In the genomic region with DNA sequence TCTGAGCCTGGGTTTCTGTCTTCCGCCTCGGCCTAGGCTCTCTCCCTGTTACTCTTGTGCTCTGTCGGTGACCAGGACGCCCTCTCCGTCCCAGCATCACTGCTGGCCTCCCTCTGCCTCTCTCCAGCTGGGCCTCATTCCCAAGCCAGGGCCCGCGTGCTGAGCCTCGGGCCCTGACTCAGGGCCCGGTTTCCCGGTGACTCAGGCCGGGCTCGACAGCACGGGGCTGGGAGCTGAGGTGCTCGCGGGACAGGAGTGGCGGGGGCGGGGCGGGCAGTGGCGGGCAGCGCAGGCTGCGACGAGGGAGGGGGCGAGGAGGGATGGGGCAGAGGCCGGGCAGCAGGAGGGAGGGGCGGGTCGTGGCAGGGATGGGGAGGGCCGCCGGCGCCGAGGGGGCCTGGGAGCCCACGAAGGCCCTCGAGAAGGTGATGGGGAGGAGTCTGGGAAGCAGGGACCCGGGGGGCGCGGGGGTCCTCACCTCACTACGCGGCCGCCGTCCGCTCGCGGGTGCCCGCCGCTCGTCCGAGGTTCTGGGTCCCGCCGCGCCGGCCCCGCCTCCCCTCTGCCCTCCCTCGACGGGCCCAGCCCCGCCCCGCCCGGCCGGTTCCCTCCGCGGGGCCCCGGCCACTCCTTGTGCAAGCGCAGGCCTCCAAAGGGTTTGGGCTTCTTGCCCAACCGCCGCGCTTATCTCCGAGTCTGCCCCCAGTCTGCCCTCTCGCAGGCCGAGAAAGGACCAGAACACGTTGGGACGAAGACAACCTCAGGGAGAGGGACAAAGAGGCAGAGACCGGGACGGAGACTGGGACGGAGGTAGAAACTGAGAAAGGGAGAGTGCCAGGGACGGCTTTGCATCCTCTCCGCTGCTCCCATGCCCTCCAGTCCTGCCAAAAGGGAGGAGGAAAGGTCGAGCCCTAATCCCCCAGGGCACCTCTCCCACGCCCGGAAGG, we compare ENCODE assay signal across 8 cellular contexts. TPM values are rescaled to one million over a fixed set of nuclear protein-coding genes. Genes with fewer than 3 reads are reported as not detected.
A peak's percentile ranks its signal among the peaks of the same experiment; 100 is the strongest.
DNase-seq lines count a peak whose midpoint lies in the region; ATAC-seq lines count a peak whose summit lies in the region.

A gene with protein sequence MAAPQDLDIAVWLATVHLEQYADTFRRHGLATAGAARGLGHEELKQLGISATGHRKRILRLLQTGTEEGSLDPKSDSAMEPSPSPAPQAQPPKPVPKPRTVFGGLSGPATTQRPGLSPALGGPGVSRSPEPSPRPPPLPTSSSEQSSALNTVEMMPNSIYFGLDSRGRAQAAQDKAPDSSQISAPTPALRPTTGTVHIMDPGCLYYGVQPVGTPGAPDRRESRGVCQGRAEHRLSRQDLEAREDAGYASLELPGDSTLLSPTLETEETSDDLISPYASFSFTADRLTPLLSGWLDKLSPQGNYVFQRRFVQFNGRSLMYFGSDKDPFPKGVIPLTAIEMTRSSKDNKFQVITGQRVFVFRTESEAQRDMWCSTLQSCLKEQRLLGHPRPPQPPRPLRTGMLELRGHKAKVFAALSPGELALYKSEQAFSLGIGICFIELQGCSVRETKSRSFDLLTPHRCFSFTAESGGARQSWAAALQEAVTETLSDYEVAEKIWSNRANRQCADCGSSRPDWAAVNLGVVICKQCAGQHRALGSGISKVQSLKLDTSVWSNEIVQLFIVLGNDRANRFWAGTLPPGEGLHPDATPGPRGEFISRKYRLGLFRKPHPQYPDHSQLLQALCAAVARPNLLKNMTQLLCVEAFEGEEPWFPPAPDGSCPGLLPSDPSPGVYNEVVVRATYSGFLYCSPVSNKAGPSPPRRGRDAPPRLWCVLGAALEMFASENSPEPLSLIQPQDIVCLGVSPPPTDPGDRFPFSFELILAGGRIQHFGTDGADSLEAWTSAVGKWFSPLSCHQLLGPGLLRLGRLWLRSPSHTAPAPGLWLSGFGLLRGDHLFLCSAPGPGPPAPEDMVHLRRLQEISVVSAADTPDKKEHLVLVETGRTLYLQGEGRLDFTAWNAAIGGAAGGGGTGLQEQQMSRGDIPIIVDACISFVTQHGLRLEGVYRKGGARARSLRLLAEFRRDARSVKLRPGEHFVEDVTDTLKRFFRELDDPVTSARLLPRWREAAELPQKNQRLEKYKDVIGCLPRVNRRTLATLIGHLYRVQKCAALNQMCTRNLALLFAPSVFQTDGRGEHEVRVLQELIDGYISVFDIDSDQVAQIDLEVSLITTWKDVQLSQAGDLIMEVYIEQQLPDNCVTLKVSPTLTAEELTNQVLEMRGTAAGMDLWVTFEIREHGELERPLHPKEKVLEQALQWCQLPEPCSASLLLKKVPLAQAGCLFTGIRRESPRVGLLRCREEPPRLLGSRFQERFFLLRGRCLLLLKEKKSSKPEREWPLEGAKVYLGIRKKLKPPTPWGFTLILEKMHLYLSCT (N-terminal part only) (minus strand): TSS at position 536 of the 947 bp plus-strand sequence. CDS start 1,744 bp downstream, outside the sequence.

- H3K27ac ChIP-seq in mucosa of rectum (ENCODE audit: low read depth in 2 of 2, low read length in 2 of 2) (peak within 1 kb of the TSS; percentile 73 to 76), temporal lobe (ENCODE audit: low read depth, low read length) (peak within 1 kb of the TSS; percentile 45)

- peaks cover 17 to 18% of the 10 kb centered on the region in 2 donors for H3K4me1 ChIP-seq in mucosa of rectum (ENCODE audit: control insufficient read depth in 2 of 2, insufficient read depth in 2 of 2, low read length in 2 of 2)

- DNase-seq in NOMO-1 treated with DMSO at 0.1 percent for 48 hours (lab: John Stamatoyannopoulos, UW; ENCODE audit: unreplicated experiment) (peak; percentile 83), fibroblast of gingiva (ENCODE audit: low read depth) (peak; percentile 68), NCI-H1105 treated with DMSO at 0.1 percent for 48 hours (lab: John Stamatoyannopoulos, UW) (no peak)
- peak; percentile 32 for DNase-seq in activated T-helper 9 cell treated with anti-CD3 and anti-CD28 coated beads, Interleukin-2, amount 50 U/mL, for 16 hours (ENCODE audit: low read depth)

- H3K36me3 ChIP-seq in mucosa of rectum (ENCODE audit: control insufficient read depth in 2 of 2, insufficient read depth in 2 of 2, low read length in 2 of 2), result no peaks in the 10 kb centered on the region

- peak within 1 kb of the TSS; percentile 64 to 79 for H3K9ac ChIP-seq in mucosa of rectum (ENCODE audit: low read depth in 1 of 2, low read length in 2 of 2)

- no peaks in the 10 kb centered on the region for H3K27me3 ChIP-seq in mucosa of rectum (ENCODE audit: control insufficient read depth in 2 of 2, insufficient read depth in 2 of 2, low read length in 2 of 2)

- ATAC-seq in GM18909 (IDR thresholded peaks at IDR 0.05; ENCODE audit: poor library complexity, unreplicated experiment), result peak; percentile 45
- no peak for ATAC-seq in GM18519 (IDR thresholded peaks at IDR 0.05; ENCODE audit: low FRiP score, unreplicated experiment)

- H3K4me3 ChIP-seq in mucosa of rectum (ENCODE audit: low read length in 2 of 2), result peak within 1 kb of the TSS; percentile 57 to 68

- H3K9me3 ChIP-seq in mucosa of rectum (ENCODE audit: control insufficient read depth in 2 of 2, low read length in 2 of 2), result no peaks in the 10 kb centered on the region

RNA-seq across cellular contexts. Expression of the gene that starts here (rescaled TPM):
- total RNA-seq in temporal lobe, result 4.7 TPM
